ENCODE assay signal across 2 cellular contexts in the genomic region with DNA sequence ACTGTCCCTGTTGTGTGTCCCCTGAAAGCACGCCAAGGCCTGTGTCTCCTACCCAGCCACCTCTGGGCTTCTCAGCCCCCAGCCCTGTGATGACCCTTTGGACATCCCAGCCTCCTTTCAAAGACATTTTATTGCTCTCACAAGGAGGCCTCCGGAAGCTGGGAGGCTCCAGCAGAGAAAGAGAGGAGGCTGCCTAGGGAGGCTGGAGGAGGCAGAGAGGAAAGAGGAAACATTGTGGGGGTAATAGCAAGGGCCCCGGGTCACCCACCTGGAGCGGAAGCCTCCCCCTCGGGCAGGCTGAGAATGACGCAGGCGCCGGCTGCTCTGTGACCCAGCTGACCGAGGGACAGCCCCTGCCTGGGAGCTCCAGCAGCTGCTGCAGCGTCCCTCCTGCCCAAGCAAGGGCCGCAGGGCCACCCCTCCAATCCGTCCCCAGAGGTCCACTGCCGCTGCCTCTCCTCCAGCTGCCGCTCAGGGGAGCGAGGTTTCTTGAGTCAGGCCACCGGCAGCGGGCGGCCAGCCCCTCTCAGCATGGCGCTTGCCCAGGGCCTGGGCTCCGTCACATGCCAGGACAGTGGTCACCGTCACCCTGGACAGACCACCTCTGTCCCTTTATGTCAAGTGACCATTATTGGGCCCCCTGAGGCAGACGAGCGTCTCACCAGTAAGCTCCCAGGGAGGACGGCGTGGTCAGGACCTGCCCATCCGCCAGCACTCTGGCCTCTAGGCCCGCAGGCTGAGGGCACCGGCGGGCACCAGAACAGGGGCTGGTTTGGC.
TF ChIP-seq lines count a peak whose summit lies in the region.

No MANE protein-coding gene starts in this region.

TF ChIP-seq in HCT116, 20 proteins besides CTCF, POLR2A, EP300 and RAD21:
- TF ChIP-seq ZNF274 (IDR thresholded peaks at IDR 0.05; ENCODE audit: low read depth, low read length): no peak
- TF ChIP-seq, protein P1, sequence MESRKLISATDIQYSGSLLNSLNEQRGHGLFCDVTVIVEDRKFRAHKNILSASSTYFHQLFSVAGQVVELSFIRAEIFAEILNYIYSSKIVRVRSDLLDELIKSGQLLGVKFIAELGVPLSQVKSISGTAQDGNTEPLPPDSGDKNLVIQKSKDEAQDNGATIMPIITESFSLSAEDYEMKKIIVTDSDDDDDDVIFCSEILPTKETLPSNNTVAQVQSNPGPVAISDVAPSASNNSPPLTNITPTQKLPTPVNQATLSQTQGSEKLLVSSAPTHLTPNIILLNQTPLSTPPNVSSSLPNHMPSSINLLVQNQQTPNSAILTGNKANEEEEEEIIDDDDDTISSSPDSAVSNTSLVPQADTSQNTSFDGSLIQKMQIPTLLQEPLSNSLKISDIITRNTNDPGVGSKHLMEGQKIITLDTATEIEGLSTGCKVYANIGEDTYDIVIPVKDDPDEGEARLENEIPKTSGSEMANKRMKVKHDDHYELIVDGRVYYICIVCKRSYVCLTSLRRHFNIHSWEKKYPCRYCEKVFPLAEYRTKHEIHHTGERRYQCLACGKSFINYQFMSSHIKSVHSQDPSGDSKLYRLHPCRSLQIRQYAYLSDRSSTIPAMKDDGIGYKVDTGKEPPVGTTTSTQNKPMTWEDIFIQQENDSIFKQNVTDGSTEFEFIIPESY (IDR thresholded peaks at IDR 0.05; ENCODE audit: extremely low read depth, insufficient replicate concordance, low read length): no peak

TF ChIP-seq in GM12878, 131 proteins besides CTCF, POLR2A, EP300 and RAD21:
- no peak for TF ChIP-seq POLR2AphosphoS2 (IDR thresholded peaks at IDR 0.05; ENCODE audit: low read depth, low read length)
- no peak for TF ChIP-seq ZBTB4 (CRISPR knock-in tag; IDR thresholded peaks at IDR 0.05)
- TF ChIP-seq BHLHE40 (IDR thresholded peaks at IDR 0.05; ENCODE audit: borderline replicate concordance in 1 of 2, low read depth in 2 of 2, low read length in 1 of 2): 0 out of 4 replicates have a peak, but pooled peaks of 1 of the 2 experiments have one; percentile 50
- TF ChIP-seq ZZZ3 (IDR thresholded peaks at IDR 0.05; ENCODE audit: control insufficient read depth, insufficient read length, low read depth): no peak
- TF ChIP-seq TCF12 (IDR thresholded peaks at IDR 0.05; ENCODE audit: low read depth, low read length): peak; percentile 97
- TF ChIP-seq TCF3 (IDR thresholded peaks at IDR 0.05; ENCODE audit: borderline replicate concordance, insufficient read depth, low read depth, low read length): peak; percentile 93
- no peak for TF ChIP-seq SKIL (IDR thresholded peaks at IDR 0.05; ENCODE audit: low read depth, poor library complexity, severe bottlenecking)
- TF ChIP-seq ATF7 (IDR thresholded peaks at IDR 0.05; ENCODE audit: low read depth): 0 out of 2 replicates have a peak, but pooled peaks have one; percentile 12
- peak; percentile 87 for TF ChIP-seq NR2F1 (conservative IDR thresholded peaks at IDR 0.05)
- 0 out of 2 replicates have a peak, but pooled peaks have one; percentile 25 for TF ChIP-seq NKRF (conservative IDR thresholded peaks at IDR 0.05)
- TF ChIP-seq TARDBP (IDR thresholded peaks at IDR 0.05; ENCODE audit: borderline replicate concordance): no peak
- 0 out of 2 replicates have a peak, but pooled peaks have one; percentile 23 for TF ChIP-seq DPF2 (IDR thresholded peaks at IDR 0.05)
- 0 out of 2 replicates have a peak, but pooled peaks have one; percentile 33 for TF ChIP-seq CREB1 (IDR thresholded peaks at IDR 0.05; ENCODE audit: low read depth)
- 0 out of 3 replicates have a peak, but pooled peaks of 1 of the 2 experiments have one; percentile 8 for TF ChIP-seq EGR1 (IDR thresholded peaks at IDR 0.05; ENCODE audit: borderline replicate concordance in 1 of 2, low read depth in 2 of 2, low read length in 2 of 2)
- no peak for TF ChIP-seq ZNF274 (IDR thresholded peaks at IDR 0.05; ENCODE audit: insufficient read depth, insufficient read length)
- no peak for TF ChIP-seq USF2 (IDR thresholded peaks at IDR 0.05; ENCODE audit: borderline replicate concordance, low read depth, low read length)
- 0 out of 2 replicates have a peak, but pooled peaks have one; percentile 24 for TF ChIP-seq IKZF1 (conservative IDR thresholded peaks at IDR 0.05)
- TF ChIP-seq SUPT20H (IDR thresholded peaks at IDR 0.05; ENCODE audit: borderline replicate concordance, control insufficient read depth, low read depth, low read length): no peak
- no peak for TF ChIP-seq TAF1 (IDR thresholded peaks at IDR 0.05; ENCODE audit: borderline replicate concordance, low read depth, low read length)
- no peak for TF ChIP-seq GATAD2B (conservative IDR thresholded peaks at IDR 0.05; ENCODE audit: low read depth)
- TF ChIP-seq CREM (IDR thresholded peaks at IDR 0.05; ENCODE audit: low read depth): peak; percentile 47; the same call in 1 of the 2 replicates
- no peak for TF ChIP-seq EED (IDR thresholded peaks at IDR 0.05; ENCODE audit: low read depth)
